ENCODE assay signal across 8 cellular contexts in genomic region chr15:67080900-67081431, GRCh38. TPM values are rescaled to one million over a fixed set of nuclear protein-coding genes. Genes with fewer than 3 reads are reported as not detected.
DNase-seq lines count a peak whose midpoint lies in the region; ATAC-seq, FAIRE-seq and TF ChIP-seq lines count a peak whose summit lies in the region.

No MANE protein-coding gene starts in this region.

- FAIRE-seq in keratinocyte (lab: Jason Lieb, UNC), result no peak

- DNase-seq in activated CD4-positive, alpha-beta T cell treated with anti-CD3 and anti-CD28 coated beads for 1 hour, result peak; percentile 35
- DNase-seq in activated CD4-positive, alpha-beta T cell treated with anti-CD3 and anti-CD28 coated beads, Interleukin-2, amount 50 U/mL, for 1 hour, result no peak
- DNase-seq in RPMI7951 (ENCODE audit: low read depth) (peak; percentile 99), amniotic stem cell (lab: John Stamatoyannopoulos, UW) (peak; percentile 53), keratinocyte (ENCODE audit: low read depth, low spot score) (no peak), NCI-H1092 treated with DMSO at 0.1 percent for 48 hours (lab: John Stamatoyannopoulos, UW) (no peak)
- DNase-seq in stimulated activated CD8-positive, alpha-beta memory T cell treated with anti-CD3 and anti-CD28 coated beads, Interleukin-4, amount 100 ng/mL, for 24 hours (ENCODE audit: low read depth), result peak; percentile 45

- peak; percentile 26 for ATAC-seq in HG02973 (IDR thresholded peaks at IDR 0.05; ENCODE audit: unreplicated experiment)

- TF ChIP-seq CTCF in keratinocyte (optimal IDR thresholded peaks at IDR 0.05 in 1 of 3, IDR thresholded peaks at IDR 0.05 in 1 of 3, conservative IDR thresholded peaks at IDR 0.05 in 1 of 3; ENCODE audit: extremely low read depth in 1 of 3, insufficient read depth in 2 of 3, low read length in 3 of 3), result peak in 2 of 3 experiments; percentile 22 to 58

- peaks cover 9% of the 10 kb centered on the region for H4K20me1 ChIP-seq in keratinocyte (ENCODE audit: control insufficient read depth, extremely low read depth, insufficient read depth, low read length)

- dilution Hi-C loops in keratinocyte (cut with MboI; ENCODE audit: extremely low pct_ligation_motif_present, low sequenced_read_pairs), result no loop called here

- H3K79me2 ChIP-seq in keratinocyte (ENCODE audit: control insufficient read depth, insufficient read depth, low read length), result peaks cover 96% of the 10 kb centered on the region

- H3K27me3 ChIP-seq in keratinocyte (ENCODE audit: control insufficient read depth, extremely low read depth, insufficient read depth, low read length), result no peaks in the 10 kb centered on the region

- H3K9ac ChIP-seq in keratinocyte (ENCODE audit: control insufficient read depth, extremely low read depth, insufficient read depth, low read length), result no peak overlapping the region

- peaks cover 18% of the 10 kb centered on the region for H3K9me1 ChIP-seq in keratinocyte (ENCODE audit: control insufficient read depth, extremely low read depth, insufficient read depth, low read length)

- peak overlapping the region; percentile 22 for H3K4me2 ChIP-seq in keratinocyte (ENCODE audit: control insufficient read depth, extremely low read depth, insufficient read depth, low read depth, low read length)

- H3K27ac ChIP-seq in keratinocyte (ENCODE audit: control insufficient read depth, insufficient read depth, low read length), result peak overlapping the region; percentile 50

- H3K4me3 ChIP-seq in keratinocyte (ENCODE audit: control insufficient read depth in 2 of 3, extremely low read depth in 1 of 3, insufficient read depth in 2 of 3, low read depth in 1 of 3, low read length in 3 of 3), result no peak overlapping the region

- peaks cover 76% of the 10 kb centered on the region for H3K4me1 ChIP-seq in keratinocyte (ENCODE audit: control insufficient read depth, extremely low read depth, insufficient read depth, low read length)

- peaks cover 5 to 33% of the 10 kb centered on the region in 2 experiments for H3K36me3 ChIP-seq in keratinocyte (ENCODE audit: control insufficient read depth in 2 of 2, extremely low read depth in 1 of 2, insufficient read depth in 2 of 2, low read length in 2 of 2)

- no peak overlapping the region for H2AFZ ChIP-seq in keratinocyte (ENCODE audit: control insufficient read depth, low read length)

- no peaks in the 10 kb centered on the region for H3K9me3 ChIP-seq in keratinocyte (ENCODE audit: control insufficient read depth, low read depth, low read length)

RNA-seq across cellular contexts. Expression of gene SMAD3, which starts 15.6 kb away (rescaled TPM):
- total RNA-seq in RPMI7951 (2014; rRNA removed; shearing (Covaris generic)), result 17.7 and 19.7 TPM in 2 replicates
- polyA plus RNA-seq in keratinocyte, result 30.6 to 52.9 TPM (median 33.7 TPM) in 3 replicates
- 8.1 TPM for polyA plus RNA-seq in keratinocyte (2011; ENCODE audit: low read depth)
- polyA plus RNA-seq in keratinocyte (2011; cell fraction: cytosol; rRNA removed), result 23.9 and 26.7 TPM in 2 replicates
- polyA plus RNA-seq in keratinocyte (2011; cell fraction: nucleus; rRNA removed), result 74.9 and 76.8 TPM in 2 replicates
- 26.5 and 44.9 TPM in 2 replicates for polyA plus RNA-seq in keratinocyte (2012; ENCODE audit: low replicate concordance)
- polyA minus RNA-seq in keratinocyte, result 45.4 to 160 TPM (median 47.7 TPM) in 3 replicates
- polyA minus RNA-seq in keratinocyte (2011; cell fraction: cytosol; rRNA and poly(A)+ RNA removed), result 23.8 TPM
- 30.5 and 55.1 TPM in 2 replicates for polyA minus RNA-seq in keratinocyte (2011; cell fraction: nucleus; rRNA and poly(A)+ RNA removed)

Comparison
In these comparisons a context has a peak if more than half of its experiments do, and no peak if none do; other contexts are left out.
1. DNase-seq: peak in activated CD4-positive, alpha-beta T cell treated with anti-CD3 and anti-CD28 coated beads for 1 hour (single experiment), RPMI7951 (single experiment), amniotic stem cell (single experiment) and stimulated activated CD8-positive, alpha-beta memory T cell treated with anti-CD3 and anti-CD28 coated beads, Interleukin-4, amount 100 ng/mL, for 24 hours (single experiment); none in activated CD4-positive, alpha-beta T cell treated with anti-CD3 and anti-CD28 coated beads, Interleukin-2, amount 50 U/mL, for 1 hour (single experiment), keratinocyte (single experiment) and NCI-H1092 treated with DMSO at 0.1 percent for 48 hours (single experiment).